In the genomic region with DNA sequence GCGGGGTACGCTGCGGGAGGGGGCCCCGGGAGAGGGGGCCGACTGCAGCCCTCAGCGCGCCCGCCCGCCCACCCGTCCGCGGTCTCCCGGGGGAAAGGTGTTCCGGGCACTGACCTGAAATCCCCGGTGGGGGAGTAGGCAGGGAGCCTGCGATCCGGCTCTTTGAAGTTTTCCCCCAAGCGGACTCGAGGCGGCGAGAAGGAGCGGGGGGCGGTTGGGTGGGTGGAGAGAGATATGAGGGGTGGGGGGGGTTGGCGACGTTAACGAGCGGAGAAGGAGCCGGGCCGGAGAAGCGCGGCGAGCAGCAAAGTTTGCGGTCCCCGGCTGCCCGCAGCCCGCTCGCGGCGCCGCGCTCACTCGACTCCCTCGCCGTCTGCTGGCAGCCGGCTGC, we compare ENCODE assay signal across 7 cellular contexts. TPM values are rescaled to one million over a fixed set of nuclear protein-coding genes. Genes with fewer than 3 reads are reported as not detected.
DNase-seq lines count a peak whose midpoint lies in the region; ATAC-seq and TF ChIP-seq lines count a peak whose summit lies in the region.

No MANE protein-coding gene starts in this region.

- H2AFZ ChIP-seq in SU-DHL-6 (ENCODE audit: low read depth, low read length, severe bottlenecking) (no peak overlapping the region), fibroblast of lung (ENCODE audit: low read length) (no peak overlapping the region)

- H3K27me3 ChIP-seq in H7 (ENCODE audit: control insufficient read depth, insufficient read depth, low read length): peaks cover 44% of the 10 kb centered on the region; the same call in 1 of the 2 replicates
- no peaks in the 10 kb centered on the region for H3K27me3 ChIP-seq in SU-DHL-6 (ENCODE audit: low read length)
- no peaks in the 10 kb centered on the region for H3K27me3 ChIP-seq in fibroblast of lung (ENCODE audit: control insufficient read depth, insufficient read depth, low read length)
- H3K27me3 ChIP-seq in gastrocnemius medialis: peaks cover 0 to 27% (median 21%) of the 10 kb centered on the region in 3 donors

- peaks cover 16% of the 10 kb centered on the region; the same call in 1 of the 2 replicates for H4K20me1 ChIP-seq in SU-DHL-6 (ENCODE audit: low read depth, low read length)
- H4K20me1 ChIP-seq in fibroblast of lung (ENCODE audit: control insufficient read depth, extremely low read depth, insufficient read depth, low read length): no peaks in the 10 kb centered on the region

- H3F3A ChIP-seq in SU-DHL-6 (ENCODE audit: insufficient read depth): peaks cover 24% of the 10 kb centered on the region

- H3K9ac ChIP-seq in SU-DHL-6 (ENCODE audit: low read length) (peak overlapping the region; percentile 72), fibroblast of lung (ENCODE audit: insufficient read depth, low read length) (peak overlapping the region; percentile 55)

- no peak for TF ChIP-seq CTCF in SU-DHL-6 (IDR thresholded peaks at IDR 0.05; ENCODE audit: insufficient read depth, low read length, poor library complexity, severe bottlenecking)
- no peak for TF ChIP-seq CTCF in fibroblast of lung (conservative IDR thresholded peaks at IDR 0.05 in 1 of 2, IDR thresholded peaks at IDR 0.05 in 1 of 2; ENCODE audit: low read depth in 1 of 2, low read length in 2 of 2)
- TF ChIP-seq CTCF in gastrocnemius medialis (IDR thresholded peaks at IDR 0.05 in 4 of 5, conservative IDR thresholded peaks at IDR 0.05 in 1 of 5): no peak

- intact Hi-C loops in gastrocnemius medialis (cut with DNase I; ENCODE audit: low total_unique reads): loop anchor here (2.0 to 10.0 kb wide), 6 partner anchors 75 to 362 kb away; no protein-coding TSS in a partner anchor

- H3K79me2 ChIP-seq in SU-DHL-6 (ENCODE audit: insufficient read depth, low read length) (peaks cover 39% of the 10 kb centered on the region), fibroblast of lung (ENCODE audit: control insufficient read depth, insufficient read depth, low read length) (peaks cover 19% of the 10 kb centered on the region)

- peak overlapping the region; percentile 72 for H3K4me2 ChIP-seq in SU-DHL-6 (ENCODE audit: low read depth, low read length, poor library complexity, severe bottlenecking)
- H3K4me2 ChIP-seq in fibroblast of lung (ENCODE audit: extremely low read depth, insufficient read depth, low read length): no peak overlapping the region

- H3K4me1 ChIP-seq in fibroblast of lung (ENCODE audit: control insufficient read depth, extremely low read depth, insufficient read depth, low read length): no peaks in the 10 kb centered on the region
- peaks cover 3 to 14% of the 10 kb centered on the region in 2 donors for H3K4me1 ChIP-seq in gastrocnemius medialis

- in situ Hi-C loops in gastrocnemius medialis (cut with MboI; ENCODE audit: low sequenced_read_pairs in 4 of 4): loop anchor here in 1 of 4 donors (10.0 kb wide), 1 partner anchor 48 kb away; no protein-coding TSS in a partner anchor

- TF ChIP-seq POLR2A in gastrocnemius medialis (IDR thresholded peaks at IDR 0.05): no peak

- H3K9me2 ChIP-seq in SU-DHL-6 (replicated peaks; ENCODE audit: insufficient read depth, low read length): no peaks in the 10 kb centered on the region

- no peaks in the 10 kb centered on the region for H3K36me3 ChIP-seq in H7 (replicated peaks; ENCODE audit: control insufficient read depth, insufficient read depth, low read length)
- H3K36me3 ChIP-seq in SU-DHL-6 (ENCODE audit: low read length): no peaks in the 10 kb centered on the region
- H3K36me3 ChIP-seq in fibroblast of lung (ENCODE audit: control insufficient read depth, insufficient read depth, low read length): no peaks in the 10 kb centered on the region
- H3K36me3 ChIP-seq in gastrocnemius medialis: no peaks in the 10 kb centered on the region

- H3K27ac ChIP-seq in SU-DHL-6 (ENCODE audit: low read depth, low read length) (peak overlapping the region; percentile 100), fibroblast of lung (ENCODE audit: insufficient read depth, low read length) (no peak overlapping the region), gastrocnemius medialis (peak overlapping the region; percentile 88 to 93 (median 91))

- ATAC-seq in gastrocnemius medialis: no peak
- ATAC-seq in GM21619 (IDR thresholded peaks at IDR 0.05; ENCODE audit: unreplicated experiment): no peak

- H3K9me3 ChIP-seq in SU-DHL-6 (ENCODE audit: insufficient read depth, low read length): no peaks in the 10 kb centered on the region
- H3K9me3 ChIP-seq in fibroblast of lung (ENCODE audit: control insufficient read depth, insufficient read depth, low read depth, low read length): no peaks in the 10 kb centered on the region
- no peaks in the 10 kb centered on the region for H3K9me3 ChIP-seq in gastrocnemius medialis

- H3K4me3 ChIP-seq in H7 (ENCODE audit: insufficient read depth, low read depth, low read length): peak overlapping the region; percentile 73
- peak overlapping the region; percentile 73 for H3K4me3 ChIP-seq in SU-DHL-6 (ENCODE audit: insufficient read depth, low read length, poor library complexity, severe bottlenecking)
- peak overlapping the region in 3 of 4 experiments; percentile 37 to 63 (median 47) for H3K4me3 ChIP-seq in fibroblast of lung (replicated peaks in 1 of 4; ENCODE audit: control extremely low read depth in 1 of 4, insufficient read depth in 1 of 4, low read depth in 3 of 4, low read length in 4 of 4)
- H3K4me3 ChIP-seq in gastrocnemius medialis: peak overlapping the region; percentile 64 to 94 (median 82)

- DNase-seq in H7 (peak; percentile 89), fibroblast of lung (ENCODE audit: low read depth in 2 of 2) (no peak), gastrocnemius medialis (no peak), DMS153 treated with DMSO at 0.1 percent for 48 hours (lab: John Stamatoyannopoulos, UW; ENCODE audit: unreplicated experiment) (no peak), SK-N-DZ (ENCODE audit: low spot score) (no peak)

RNA-seq across cellular contexts. Expression of gene BCOR, which starts 0.7 kb away (rescaled TPM):
- 32.5 and 51.0 TPM in 2 replicates for total RNA-seq in H7 (2014; rRNA removed; shearing (Covaris generic))
- total RNA-seq in fibroblast of lung (4.9 and 5.8 TPM in 2 replicates), gastrocnemius medialis (10 to 100 TPM in 3 of 4 donors, 1 to 10 TPM in 1; 6.5 to 43.8 (median 18.4) TPM)
- 3.0 TPM in 2 replicates for polyA plus RNA-seq in fibroblast of lung
- 5.6 and 6.4 TPM in 2 replicates for polyA plus RNA-seq in fibroblast of lung (2012)
- 10.6 and 15.2 TPM in 2 replicates for polyA minus RNA-seq in fibroblast of lung (ENCODE audit: low replicate concordance)
- 54.9 and 65.2 TPM in 2 replicates for polyA plus RNA-seq in SK-N-DZ (2014; cell fraction: cytosol; rRNA removed)
- 40.2 and 73.5 TPM in 2 replicates for polyA plus RNA-seq in SK-N-DZ (2014; cell fraction: nucleus; rRNA removed)
